ENCODE assay signal across 1 cellular context in the genomic region with DNA sequence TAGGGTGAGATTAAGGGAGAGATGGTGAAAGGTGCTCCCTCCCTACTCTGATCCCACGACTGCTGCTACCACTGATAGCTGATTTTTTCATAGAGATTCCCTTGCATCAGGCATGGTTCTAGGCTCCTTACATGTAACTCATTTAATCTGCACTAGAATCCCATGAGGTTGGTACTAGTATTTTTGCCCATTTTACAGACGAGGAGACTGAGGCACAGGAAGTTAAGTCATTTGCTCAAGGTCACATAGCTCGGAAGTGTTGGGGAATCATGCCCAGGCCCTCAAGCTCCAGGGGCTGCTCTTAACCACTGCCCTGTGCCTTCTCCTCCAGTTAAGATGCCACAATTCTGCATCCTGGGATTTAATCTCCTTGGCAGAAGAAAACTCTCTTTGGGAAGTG.
TF ChIP-seq lines count a peak whose summit lies in the region.

No MANE protein-coding gene starts in this region.

TF ChIP-seq in K562, 482 proteins besides CTCF, POLR2A, EP300 and RAD21 (continued from another document):
- TF ChIP-seq, protein P1, sequence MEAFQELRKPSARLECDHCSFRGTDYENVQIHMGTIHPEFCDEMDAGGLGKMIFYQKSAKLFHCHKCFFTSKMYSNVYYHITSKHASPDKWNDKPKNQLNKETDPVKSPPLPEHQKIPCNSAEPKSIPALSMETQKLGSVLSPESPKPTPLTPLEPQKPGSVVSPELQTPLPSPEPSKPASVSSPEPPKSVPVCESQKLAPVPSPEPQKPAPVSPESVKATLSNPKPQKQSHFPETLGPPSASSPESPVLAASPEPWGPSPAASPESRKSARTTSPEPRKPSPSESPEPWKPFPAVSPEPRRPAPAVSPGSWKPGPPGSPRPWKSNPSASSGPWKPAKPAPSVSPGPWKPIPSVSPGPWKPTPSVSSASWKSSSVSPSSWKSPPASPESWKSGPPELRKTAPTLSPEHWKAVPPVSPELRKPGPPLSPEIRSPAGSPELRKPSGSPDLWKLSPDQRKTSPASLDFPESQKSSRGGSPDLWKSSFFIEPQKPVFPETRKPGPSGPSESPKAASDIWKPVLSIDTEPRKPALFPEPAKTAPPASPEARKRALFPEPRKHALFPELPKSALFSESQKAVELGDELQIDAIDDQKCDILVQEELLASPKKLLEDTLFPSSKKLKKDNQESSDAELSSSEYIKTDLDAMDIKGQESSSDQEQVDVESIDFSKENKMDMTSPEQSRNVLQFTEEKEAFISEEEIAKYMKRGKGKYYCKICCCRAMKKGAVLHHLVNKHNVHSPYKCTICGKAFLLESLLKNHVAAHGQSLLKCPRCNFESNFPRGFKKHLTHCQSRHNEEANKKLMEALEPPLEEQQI (IDR thresholded peaks at IDR 0.05): no peak
- TF ChIP-seq ZNF24 (IDR thresholded peaks at IDR 0.05): no peak
- TF ChIP-seq ESRRA (IDR thresholded peaks at IDR 0.05; ENCODE audit: borderline replicate concordance, low read depth): peak; percentile 87
- TF ChIP-seq ZNF232 (CRISPR knock-in tag; IDR thresholded peaks at IDR 0.05): no peak
- no peak for TF ChIP-seq HMG20A (CRISPR knock-in tag; conservative IDR thresholded peaks at IDR 0.05)
- TF ChIP-seq SNIP1 (IDR thresholded peaks at IDR 0.05; ENCODE audit: low read depth): no peak
- TF ChIP-seq DNMT1 (IDR thresholded peaks at IDR 0.05): no peak
- TF ChIP-seq CSDE1 (IDR thresholded peaks at IDR 0.05): no peak
- TF ChIP-seq RFX5 (IDR thresholded peaks at IDR 0.05; ENCODE audit: low read depth, low read length): no peak
- TF ChIP-seq TCFL5 (CRISPR knock-in tag; conservative IDR thresholded peaks at IDR 0.05): no peak
- TF ChIP-seq ZNF444 (CRISPR knock-in tag; IDR thresholded peaks at IDR 0.05): no peak
- no peak for TF ChIP-seq CHD2 (IDR thresholded peaks at IDR 0.05; ENCODE audit: low read depth, low read length)
- 0 out of 2 replicates have a peak, but pooled peaks have one; percentile 35 for TF ChIP-seq ETV1 (tag; conservative IDR thresholded peaks at IDR 0.05; ENCODE audit: low read depth)
- no peak for TF ChIP-seq GABPB1 (CRISPR knock-in tag; IDR thresholded peaks at IDR 0.05)
- TF ChIP-seq BCOR (IDR thresholded peaks at IDR 0.05): peak; percentile 57; the same call in 1 of the 2 replicates
- no peak for TF ChIP-seq DIDO1 (tag; IDR thresholded peaks at IDR 0.05; ENCODE audit: low read depth)
- no peak for TF ChIP-seq POLR2H (tag; IDR thresholded peaks at IDR 0.05; ENCODE audit: low read depth)
- TF ChIP-seq RBM25 (IDR thresholded peaks at IDR 0.05; ENCODE audit: low read depth, low read length, severe bottlenecking): peak; percentile 87
- no peak for TF ChIP-seq POLR2AphosphoS5 (IDR thresholded peaks at IDR 0.05; ENCODE audit: control insufficient read depth, insufficient read depth, low read depth, low read length)
- no peak for TF ChIP-seq COPS2 (conservative IDR thresholded peaks at IDR 0.05)
- no peak for TF ChIP-seq NCOA2 (IDR thresholded peaks at IDR 0.05; ENCODE audit: partially characterized antibody in 2 of 2)
